Comparison of ENCODE assay signal across 30 cellular contexts in the genomic region with DNA sequence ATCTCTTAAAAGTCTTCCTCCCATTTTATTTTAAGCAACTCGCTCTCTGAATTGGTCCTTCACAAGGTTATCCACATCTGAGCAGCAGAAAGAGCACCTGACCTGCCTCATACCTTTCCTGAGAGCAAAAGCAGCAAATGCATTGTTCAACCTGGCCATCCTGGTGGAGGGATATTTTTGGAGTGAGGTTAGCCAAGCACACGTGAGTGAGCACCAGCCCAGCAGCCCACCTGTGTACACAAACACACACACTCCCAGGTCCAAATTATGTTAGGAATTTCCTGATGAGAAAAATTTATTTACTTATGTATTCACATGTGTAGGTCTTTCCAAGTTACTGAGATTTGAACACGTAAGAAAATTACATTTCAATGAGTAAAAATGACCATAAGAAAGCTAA. TPM values are rescaled to one million over a fixed set of nuclear protein-coding genes. Genes with fewer than 3 reads are reported as not detected.
DNase-seq lines count a peak whose midpoint lies in the region; ATAC-seq, FAIRE-seq and TF ChIP-seq lines count a peak whose summit lies in the region.
"Had no signal": no experiment of that assay in that cellular context is flagged by ENCODE, and none has a peak within 500 bp of the region (broad histone marks: within the 10 kb centered on the region; RNA-seq: fewer than 3 reads in every experiment).

No MANE protein-coding gene starts in this region.

- no peak overlapping the region for H3T11ph ChIP-seq in H9 (ENCODE audit: low read length)

- FAIRE-seq in A549 (lab: Jason Lieb, UNC) = no peak
- FAIRE-seq: GM18507 had no signal

- H3K27me3 Mint-ChIP-seq in H9 (ENCODE audit: low read depth) = no peaks in the 10 kb centered on the region

- TF ChIP-seq CTCF in A549 (IDR thresholded peaks at IDR 0.05) (no peak), H9 (conservative IDR thresholded peaks at IDR 0.05) (no peak), RWPE1 (conservative IDR thresholded peaks at IDR 0.05; ENCODE audit: low read depth) (no peak), uterus (IDR thresholded peaks at IDR 0.05) (no peak)

- H3K18ac ChIP-seq in H9 (ENCODE audit: insufficient read length, low read depth, low read length) = no peak overlapping the region

- H2BK5ac ChIP-seq in H9 (ENCODE audit: insufficient read length, low read length) = no peak overlapping the region

- no peaks in the 10 kb centered on the region for H3K79me2 ChIP-seq in H9 (ENCODE audit: insufficient read depth, low read length)

- H3K36me3 Mint-ChIP-seq in H9 (ENCODE audit: insufficient read depth in 1 of 3, low read depth in 3 of 3) = no peaks in the 10 kb centered on the region
- H3K36me3 Mint-ChIP-seq: natural killer cell treated with Interleukin-12 subunit alpha and Interleukin-12 subunit beta and Interleukin-15 and Interleukin-18, amount 100 ng/mL, for 72 hours had no signal

- H3K4me1 ChIP-seq in A549 = peaks cover 8% of the 10 kb centered on the region; the same call in 1 of the 3 replicates
- peaks cover 2% of the 10 kb centered on the region; the same call in 1 of the 2 replicates for H3K4me1 ChIP-seq in H9 (ENCODE audit: insufficient read depth, low read length)
- no peaks in the 10 kb centered on the region for H3K4me1 ChIP-seq in right cardiac atrium (ENCODE audit: control insufficient read depth, insufficient read depth, low read length)
- H3K4me1 ChIP-seq in uterus = no peaks in the 10 kb centered on the region
- H3K4me1 ChIP-seq: right atrium auricular region, spleen, transverse colon had no signal

- TF ChIP-seq POLR2A in A549 (IDR thresholded peaks at IDR 0.05; ENCODE audit: low read length) = no peak
- TF ChIP-seq POLR2A in uterus (IDR thresholded peaks at IDR 0.05) = no peak

- H2AK5ac ChIP-seq in H9 (ENCODE audit: insufficient read length, low read length) = no peak overlapping the region

- ATAC-seq in A549 (no peak), left lobe of liver (no peak), right cardiac atrium (no peak)
- ATAC-seq: activated naive CD8-positive, alpha-beta T cell treated with anti-CD3 and anti-CD28 coated beads, Interleukin-2, amount 50 U/mL, for 24 hours; activated T-cell treated with anti-CD3 and anti-CD28 coated beads, Interleukin-2, amount 50 U/mL, for 4 hours; natural killer cell treated with Interleukin-12 subunit alpha and Interleukin-12 subunit beta and Interleukin-15 and Interleukin-18, amount 100 ng/mL, for 72 hours had no signal

- WGBS in A549 (ENCODE audit: missing lambda C conversion rate) = 23% methylated on average over 3 of the region's 3 CpGs
- WGBS in H9 (ENCODE audit: extremely low coverage, insufficient read length, low lambda C conversion rate) = no CpG with 5 or more reads among the region's 3 CpGs
- 74% methylated on average over 3 of the region's 3 CpGs for WGBS in right cardiac atrium

- POLR2A ChIA-PET in A549 (lab: Yijun Ruan, JAX) (no interaction called here), RWPE1 (lab: Yijun Ruan, JAX; ENCODE audit: low non-redundant PET) (no interaction called here)

- no peak overlapping the region for H3K4ac ChIP-seq in H9 (ENCODE audit: low read depth, low read length)

- no peak overlapping the region for H4K8ac ChIP-seq in H9 (replicated peaks; ENCODE audit: insufficient read length, low read depth, low read length)

- H4K20me1 ChIP-seq in H9 (ENCODE audit: control insufficient read depth, insufficient read depth, insufficient read length) = no peaks in the 10 kb centered on the region

- H3K4me2 ChIP-seq in A549 = peak overlapping the region; percentile 43; the same call in 2 of the 3 replicates
- H3K4me2 ChIP-seq in H9 (ENCODE audit: insufficient read depth, insufficient read length, low read length) = no peak overlapping the region
- H3K4me2 ChIP-seq: KMS-11 had no signal

- no peak overlapping the region for H4K5ac ChIP-seq in H9 (ENCODE audit: insufficient read length, low read depth, low read length)

- no peaks in the 10 kb centered on the region for H3K23me2 ChIP-seq in H9 (ENCODE audit: insufficient read length, low read depth, low read length, poor library complexity, severe bottlenecking)

- no peaks in the 10 kb centered on the region for H3K27me3 ChIP-seq in H9 (ENCODE audit: insufficient read depth, low read length)
- no peaks in the 10 kb centered on the region for H3K27me3 ChIP-seq in right cardiac atrium (ENCODE audit: control insufficient read depth, insufficient read depth)
- no peaks in the 10 kb centered on the region for H3K27me3 ChIP-seq in uterus
- H3K27me3 ChIP-seq: ovary, right atrium auricular region, spleen, transverse colon had no signal

- H2AFZ ChIP-seq in H9 (ENCODE audit: low read length) = no peak overlapping the region

- no peak overlapping the region for H3K9ac ChIP-seq in H9 (ENCODE audit: extremely low read depth, insufficient read length, low read length)
- H3K9ac ChIP-seq: KMS-11 had no signal

- H2BK12ac ChIP-seq in H9 (ENCODE audit: insufficient read length, low read depth, low read length) = no peak overlapping the region

- no peak overlapping the region for H2BK15ac ChIP-seq in H9 (ENCODE audit: low read depth, low read length)

- DNase-seq in A549 (ENCODE audit: low read depth in 1 of 2, low spot score in 1 of 2) (peak in 1 of 2 experiments; percentile 13), H9 (no peak), RWPE1 (ENCODE audit: low spot score) (peak; percentile 2), kidney tubule cell (ENCODE audit: low spot score) (peak; percentile 31), NCI-H345 treated with DMSO at 0.1 percent for 48 hours (lab: John Stamatoyannopoulos, UW; ENCODE audit: unreplicated experiment) (no peak), left lobe of liver (ENCODE audit: low spot score) (no peak), right cardiac atrium (no peak), uterus (no peak)
- DNase-seq: activated CD4-positive, alpha-beta T cell treated with anti-CD3 and anti-CD28 coated beads for 4 hours; activated gamma-delta T cell treated with Interleukin-2 at 50 U/mL for 16 hours; activated naive CD8-positive, alpha-beta T cell treated with anti-CD3 and anti-CD28 coated beads, Interleukin-2, amount 50 U/mL, for 24 hours; activated T-cell treated with anti-CD3 and anti-CD28 coated beads, Interleukin-2, amount 50 U/mL, for 4 hours; islet precursor cell; MM.1S; NCI-H2171; NCI-H524 treated with DMSO at 0.1 percent for 48 hours; ovary; RPMI8226; spleen; transverse colon had no signal

- H3K36me3 ChIP-seq in uterus = no peaks in the 10 kb centered on the region
- H3K36me3 ChIP-seq: ovary, right atrium auricular region, spleen, transverse colon had no signal

- intact Hi-C loops in right cardiac atrium (cut with DNase I) = no loop called here
- intact Hi-C loops in uterus (cut with DNase I; ENCODE audit: low total_unique reads) = no loop called here

- no peak overlapping the region for H4K91ac ChIP-seq in H9 (ENCODE audit: insufficient read length, low read depth, low read length)

- peak overlapping the region; percentile 24 to 77 (median 53); a peak in 4 of 7 replicates for H3K27ac Mint-ChIP-seq in H9
- H3K27ac Mint-ChIP-seq: activated naive CD8-positive, alpha-beta T cell treated with anti-CD3 and anti-CD28 coated beads, Interleukin-2, amount 50 U/mL, for 24 hours; natural killer cell treated with Interleukin-12 subunit alpha and Interleukin-12 subunit beta and Interleukin-15 and Interleukin-18, amount 100 ng/mL, for 72 hours; T-helper 1 cell treated with Interleukin-12 subunit alpha and Interleukin-12 subunit beta and Interleukin-4 antibody, amounts not matched to agents 30 μg/mL and 1 μg/mL, for 36 hours had no signal

- no peak overlapping the region for H3K4me3 Mint-ChIP-seq in H9
- H3K4me3 Mint-ChIP-seq: activated naive CD8-positive, alpha-beta T cell treated with anti-CD3 and anti-CD28 coated beads, Interleukin-2, amount 50 U/mL, for 24 hours; activated T-cell treated with anti-CD3 and anti-CD28 coated beads, Interleukin-2, amount 50 U/mL, for 4 hours; natural killer cell treated with Interleukin-12 subunit alpha and Interleukin-12 subunit beta and Interleukin-15 and Interleukin-18, amount 100 ng/mL, for 72 hours; T-helper 1 cell treated with Interleukin-12 subunit alpha and Interleukin-12 subunit beta and Interleukin-4 antibody, amounts not matched to agents 30 μg/mL and 1 μg/mL, for 36 hours had no signal

- H3K9me3 ChIP-seq in A549 (no peaks in the 10 kb centered on the region), H9 (ENCODE audit: control insufficient read depth, low read depth, low read length) (no peaks in the 10 kb centered on the region), right cardiac atrium (ENCODE audit: control insufficient read depth, low read length) (no peaks in the 10 kb centered on the region), uterus (no peaks in the 10 kb centered on the region)
- H3K9me3 ChIP-seq: ovary, right atrium auricular region, spleen, transverse colon had no signal

- no peak for TF ChIP-seq EP300 in A549 (IDR thresholded peaks at IDR 0.05)

- no peak overlapping the region for H3K23ac ChIP-seq in H9 (ENCODE audit: insufficient read length, low read depth, low read length)

- no peaks in the 10 kb centered on the region for H3K79me1 ChIP-seq in H9 (ENCODE audit: insufficient read depth, low read depth, low read length, poor library complexity, severe bottlenecking)

- H3K14ac ChIP-seq in H9 (ENCODE audit: insufficient read depth, low read length) = no peak overlapping the region

- peaks cover 12 to 15% of the 10 kb centered on the region in 2 experiments for H3K4me1 Mint-ChIP-seq in H9
- H3K4me1 Mint-ChIP-seq: activated naive CD8-positive, alpha-beta T cell treated with anti-CD3 and anti-CD28 coated beads, Interleukin-2, amount 50 U/mL, for 24 hours had no signal

- H2BK120ac ChIP-seq in H9 (ENCODE audit: low read depth, low read length, poor library complexity, severe bottlenecking) = no peak overlapping the region

- no peak overlapping the region for H2BK20ac ChIP-seq in H9 (ENCODE audit: low read depth, low read length, poor library complexity, severe bottlenecking)

- H3K9me3 Mint-ChIP-seq in H9 = no peaks in the 10 kb centered on the region
- H3K9me3 Mint-ChIP-seq: activated naive CD8-positive, alpha-beta T cell treated with anti-CD3 and anti-CD28 coated beads, Interleukin-2, amount 50 U/mL, for 24 hours; activated T-cell treated with anti-CD3 and anti-CD28 coated beads, Interleukin-2, amount 50 U/mL, for 4 hours; natural killer cell treated with Interleukin-12 subunit alpha and Interleukin-12 subunit beta and Interleukin-15 and Interleukin-18, amount 100 ng/mL, for 72 hours; T-helper 1 cell treated with Interleukin-12 subunit alpha and Interleukin-12 subunit beta and Interleukin-4 antibody, amounts not matched to agents 30 μg/mL and 1 μg/mL, for 36 hours had no signal

- H3K27ac ChIP-seq in A549 = no peak overlapping the region
- H3K27ac ChIP-seq in H9 (ENCODE audit: insufficient read length, low read depth, low read length) = no peak overlapping the region
- no peak overlapping the region for H3K27ac ChIP-seq in RWPE1
- H3K27ac ChIP-seq in right cardiac atrium (ENCODE audit: low read length) = no peak overlapping the region
- no peak overlapping the region for H3K27ac ChIP-seq in uterus
- H3K27ac ChIP-seq: epithelial cell of prostate, KMS-11, ovary, right atrium auricular region, SK-N-MC, spleen, transverse colon had no signal

- no peak for TF ChIP-seq RAD21 in A549 (conservative IDR thresholded peaks at IDR 0.05 in 1 of 2, IDR thresholded peaks at IDR 0.05 in 1 of 2)

- CTCF ChIA-PET in A549 (lab: Yijun Ruan, JAX) (interaction anchor here (1.2 kb wide), 1 partner anchor 322 kb away, joined by 3 read pairs; no protein-coding TSS in a partner anchor), RWPE1 (lab: Yijun Ruan, JAX) (interaction anchor here (0.7 kb wide), 1 partner anchor 52 kb away, joined by 3 read pairs; no protein-coding TSS in a partner anchor)

- H3K56ac ChIP-seq in H9 (ENCODE audit: insufficient read length, low read depth, low read length) = no peak overlapping the region

- H3K4me3 ChIP-seq in A549 (no peak overlapping the region), right cardiac atrium (ENCODE audit: low read length) (no peak overlapping the region), uterus (no peak overlapping the region)
- H3K4me3 ChIP-seq: lung, ovary, right atrium auricular region, SK-N-MC, spleen, transverse colon had no signal

RNA-seq across cellular contexts. Expression of a gene that starts 42.4 kb away (rescaled TPM):
- polyA plus RNA-seq in A549 (2011; rRNA removed) = 11.2 and 12.4 TPM in 2 replicates
- 0.89 and 0.91 TPM in 2 replicates for polyA plus RNA-seq in A549 (2012; cell fraction: cytosol; rRNA removed)
- polyA plus RNA-seq in A549 (2012; cell fraction: nucleus; rRNA removed) = 0.47 and 1.2 TPM in 2 replicates
- 2.8 to 3.1 TPM (median 3.1 TPM) in 3 replicates for polyA plus RNA-seq in A549 (2017; fragmentation: RNase III; extraction: RNeasy Plus Mini Kit Qiagen cat#74134 plus additional on column Dnase treatment)
- polyA minus RNA-seq in A549 (2011; rRNA and poly(A)+ RNA removed) = 3.4 and 6.3 TPM in 2 replicates
- total RNA-seq in H9 (2021) = not detected in 2 replicates
- total RNA-seq in left lobe of liver = 4.6 TPM
- 1 to 10 TPM; 4.1 to 6.9 (median 5.7) TPM for total RNA-seq in right cardiac atrium
- 8.9 TPM for polyA plus RNA-seq in right cardiac atrium
- 10 to 100 TPM in 2 of 4 donors, 1 to 10 TPM in 2; 6.9 to 26.3 (median 17.1) TPM for total RNA-seq in uterus
- total RNA-seq: activated CD8-positive, alpha-beta memory T cell treated with anti-CD3 and anti-CD28 coated beads for 36 hours; activated T-cell treated with anti-CD3 and anti-CD28 coated beads, Interleukin-2, amount 50 U/mL, for 4 hours; mononuclear cell had no signal

Comparison
In these comparisons a context has a peak if more than half of its experiments do, and no peak if none do; other contexts are left out.
1. DNase-seq: peak in RWPE1 (single experiment) and kidney tubule cell (single experiment); none in H9 (single experiment), NCI-H345 treated with DMSO at 0.1 percent for 48 hours (single experiment), left lobe of liver (single experiment), right cardiac atrium (0 of 3) and uterus (0 of 2).